Comparison of ENCODE assay signal across 24 cellular contexts in genomic region chr11:123378096-123378495, GRCh38.
"Had no signal": no experiment of that assay in that cellular context is flagged by ENCODE, and none has a peak within 500 bp of the region (broad histone marks: within the 10 kb centered on the region; RNA-seq: fewer than 3 reads in every experiment).

No MANE protein-coding gene starts in this region.

- H3K4me1 ChIP-seq: pancreas, right lobe of liver, stomach, upper lobe of left lung had no signal

- DNase-seq: effector memory CD4-positive, alpha-beta T cell; erythroblast; hypothalamus; immature natural killer cell; mucosa of descending colon; naive B cell; pancreas; right lobe of liver; small intestine; stimulated activated CD4-positive, alpha-beta T cell treated with anti-CD3 and anti-CD28 coated beads, Interleukin-12 subunit alpha, Interleukin-12 subunit beta, amount 100 ng/mL, for 4 hours; stimulated activated CD4-positive, alpha-beta T cell treated with anti-CD3 and anti-CD28 coated beads, Interleukin-1b, Interleukin-23, amount 100 ng/mL, for 48 hours; stimulated activated CD4-positive, alpha-beta T cell treated with anti-CD3 and anti-CD28 coated beads, Interleukin-4, amount 100 ng/mL, for 24 hours; stimulated activated naive CD4-positive, alpha-beta T cell treated with Interleukin-2 at 50 U/mL for 16 hours; stomach; thyroid gland; upper lobe of left lung had no signal

- H3K27me3 ChIP-seq: right lobe of liver, thyroid gland, upper lobe of left lung had no signal

- H3K9me3 Mint-ChIP-seq: dendritic cell treated with granulocyte-macrophage colony-stimulating factor and Interleukin-4, amounts not matched to agents 40 ng/mL and 50 ng/mL, for 4 days; immature natural killer cell; memory B cell; naive B cell; natural killer cell treated with Interleukin-12 subunit alpha and Interleukin-12 subunit beta and Interleukin-15 and Interleukin-18, amount 100 ng/mL, for 72 hours; neural crest cell; stimulated activated effector memory CD8-positive, alpha-beta T cell treated with anti-CD3 and anti-CD28 coated beads, Interleukin-12 subunit alpha, Interleukin-12 subunit beta, amount 100 ng/mL, for 72 hours had no signal

- H3K4me3 ChIP-seq: lung, mucosa of descending colon, pancreas, right lobe of liver, stomach, thyroid gland, upper lobe of left lung had no signal

- H3K27me3 Mint-ChIP-seq: naive B cell had no signal

- ATAC-seq: left lobe of liver; mucosa of descending colon; natural killer cell treated with Interleukin-12 subunit alpha and Interleukin-12 subunit beta and Interleukin-15 and Interleukin-18, amount 100 ng/mL, for 72 hours; pancreas; right lobe of liver; stimulated activated effector memory CD8-positive, alpha-beta T cell treated with anti-CD3 and anti-CD28 coated beads, Interleukin-12 subunit alpha, Interleukin-12 subunit beta, amount 100 ng/mL, for 72 hours had no signal

- H3K4me3 Mint-ChIP-seq: dendritic cell treated with granulocyte-macrophage colony-stimulating factor and Interleukin-4, amounts not matched to agents 40 ng/mL and 50 ng/mL, for 4 days; immature natural killer cell; memory B cell; naive B cell; natural killer cell treated with Interleukin-12 subunit alpha and Interleukin-12 subunit beta and Interleukin-15 and Interleukin-18, amount 100 ng/mL, for 72 hours; neural crest cell; stimulated activated effector memory CD8-positive, alpha-beta T cell treated with anti-CD3 and anti-CD28 coated beads, Interleukin-12 subunit alpha, Interleukin-12 subunit beta, amount 100 ng/mL, for 72 hours had no signal

- H3K36me3 ChIP-seq: neutrophil, pancreas, right lobe of liver, stomach, thyroid gland, upper lobe of left lung had no signal

- H3K9me3 ChIP-seq: mucosa of descending colon, neutrophil, pancreas, right lobe of liver, stomach, thyroid gland, upper lobe of left lung had no signal

- H3K27ac ChIP-seq: neutrophil, pancreas, right lobe of liver, stomach, upper lobe of left lung had no signal

- H3K27ac Mint-ChIP-seq: dendritic cell treated with granulocyte-macrophage colony-stimulating factor and Interleukin-4, amounts not matched to agents 40 ng/mL and 50 ng/mL, for 4 days; memory B cell; naive B cell; stimulated activated effector memory CD8-positive, alpha-beta T cell treated with anti-CD3 and anti-CD28 coated beads, Interleukin-12 subunit alpha, Interleukin-12 subunit beta, amount 100 ng/mL, for 72 hours had no signal

- H3K4me1 Mint-ChIP-seq: memory B cell, naive B cell had no signal

- H3K36me3 Mint-ChIP-seq: immature natural killer cell; memory B cell; naive B cell; natural killer cell treated with Interleukin-12 subunit alpha and Interleukin-12 subunit beta and Interleukin-15 and Interleukin-18, amount 100 ng/mL, for 72 hours had no signal
